1 cellular context compared by ENCODE assay signal in the genomic region with DNA sequence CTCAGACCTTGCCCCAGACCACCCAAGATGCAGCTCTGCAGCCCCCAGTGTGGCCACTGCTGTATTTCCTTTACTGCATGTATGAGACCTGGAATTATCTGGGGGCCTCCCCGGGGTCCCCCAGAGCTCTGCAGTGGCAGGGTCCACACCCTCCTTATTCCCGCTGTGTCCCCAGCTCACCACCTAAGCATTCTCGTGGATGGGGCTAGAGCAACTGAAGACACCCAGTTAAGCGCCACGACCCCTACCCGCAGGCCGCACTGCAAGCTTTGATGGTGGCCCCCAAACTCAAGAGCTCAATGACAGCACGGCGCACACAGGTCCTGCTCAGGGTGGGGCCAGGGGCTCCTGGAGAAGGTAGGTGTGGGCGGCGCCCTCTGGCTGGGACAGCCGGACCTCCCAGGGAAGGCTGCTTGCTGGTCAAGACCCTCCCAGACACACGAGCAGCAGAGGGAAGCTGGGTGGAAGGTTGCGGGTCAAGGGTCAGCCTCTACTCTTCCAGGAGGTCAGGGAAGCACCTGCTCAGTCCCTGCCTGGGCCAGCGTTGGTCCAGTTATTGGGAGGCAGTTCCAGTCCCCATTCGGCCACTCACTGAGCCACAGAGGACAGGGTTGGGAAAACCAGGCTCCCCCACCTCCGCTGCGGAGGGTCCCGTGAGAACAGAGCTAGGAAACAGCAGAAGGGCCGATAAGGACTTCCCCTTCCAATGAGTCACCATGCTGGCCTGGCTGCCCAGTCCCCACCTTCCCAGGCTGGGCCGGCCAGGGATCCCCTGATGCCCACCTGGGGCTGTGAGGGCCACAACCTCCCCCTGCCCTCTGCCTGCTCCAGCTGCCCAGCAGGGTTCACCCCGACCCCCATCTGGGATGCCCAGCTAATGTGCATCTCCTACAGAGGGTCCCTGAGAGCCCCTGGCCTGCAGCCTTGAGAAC.
TF ChIP-seq lines count a peak whose summit lies in the region.

No MANE protein-coding gene starts in this region.

TF ChIP-seq in HEK293, 187 proteins besides CTCF, POLR2A, EP300 and RAD21 (continued from another document):
- TF ChIP-seq, protein P1, sequence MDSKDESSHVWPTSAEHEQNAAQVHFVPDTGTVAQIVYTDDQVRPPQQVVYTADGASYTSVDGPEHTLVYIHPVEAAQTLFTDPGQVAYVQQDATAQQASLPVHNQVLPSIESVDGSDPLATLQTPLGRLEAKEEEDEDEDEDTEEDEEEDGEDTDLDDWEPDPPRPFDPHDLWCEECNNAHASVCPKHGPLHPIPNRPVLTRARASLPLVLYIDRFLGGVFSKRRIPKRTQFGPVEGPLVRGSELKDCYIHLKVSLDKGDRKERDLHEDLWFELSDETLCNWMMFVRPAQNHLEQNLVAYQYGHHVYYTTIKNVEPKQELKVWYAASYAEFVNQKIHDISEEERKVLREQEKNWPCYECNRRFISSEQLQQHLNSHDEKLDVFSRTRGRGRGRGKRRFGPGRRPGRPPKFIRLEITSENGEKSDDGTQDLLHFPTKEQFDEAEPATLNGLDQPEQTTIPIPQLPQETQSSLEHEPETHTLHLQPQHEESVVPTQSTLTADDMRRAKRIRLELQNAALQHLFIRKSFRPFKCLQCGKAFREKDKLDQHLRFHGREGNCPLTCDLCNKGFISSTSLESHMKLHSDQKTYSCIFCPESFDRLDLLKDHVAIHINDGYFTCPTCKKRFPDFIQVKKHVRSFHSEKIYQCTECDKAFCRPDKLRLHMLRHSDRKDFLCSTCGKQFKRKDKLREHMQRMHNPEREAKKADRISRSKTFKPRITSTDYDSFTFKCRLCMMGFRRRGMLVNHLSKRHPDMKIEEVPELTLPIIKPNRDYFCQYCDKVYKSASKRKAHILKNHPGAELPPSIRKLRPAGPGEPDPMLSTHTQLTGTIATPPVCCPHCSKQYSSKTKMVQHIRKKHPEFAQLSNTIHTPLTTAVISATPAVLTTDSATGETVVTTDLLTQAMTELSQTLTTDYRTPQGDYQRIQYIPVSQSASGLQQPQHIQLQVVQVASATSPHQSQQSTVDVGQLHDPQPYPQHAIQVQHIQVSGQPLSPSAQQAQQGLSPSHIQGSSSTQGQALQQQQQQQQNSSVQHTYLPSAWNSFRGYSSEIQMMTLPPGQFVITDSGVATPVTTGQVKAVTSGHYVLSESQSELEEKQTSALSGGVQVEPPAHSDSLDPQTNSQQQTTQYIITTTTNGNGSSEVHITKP (tag by site-specific recombination; IDR thresholded peaks at IDR 0.05): peak; percentile 54; the same call in 1 of the 2 replicates
- TF ChIP-seq ZNF184 (tag by site-specific recombination; IDR thresholded peaks at IDR 0.05) (no peak), ZIC2 (tag by site-specific recombination; IDR thresholded peaks at IDR 0.05) (peak; percentile 64), ZNF341 (tag by site-specific recombination; IDR thresholded peaks at IDR 0.05; ENCODE audit: low read depth) (peak; percentile 25; the same call in 1 of the 2 replicates), ZNF112 (tag by site-specific recombination; IDR thresholded peaks at IDR 0.05) (no peak), ZNF114 (tag by site-specific recombination; IDR thresholded peaks at IDR 0.05) (no peak)
- TF ChIP-seq, protein P2, sequence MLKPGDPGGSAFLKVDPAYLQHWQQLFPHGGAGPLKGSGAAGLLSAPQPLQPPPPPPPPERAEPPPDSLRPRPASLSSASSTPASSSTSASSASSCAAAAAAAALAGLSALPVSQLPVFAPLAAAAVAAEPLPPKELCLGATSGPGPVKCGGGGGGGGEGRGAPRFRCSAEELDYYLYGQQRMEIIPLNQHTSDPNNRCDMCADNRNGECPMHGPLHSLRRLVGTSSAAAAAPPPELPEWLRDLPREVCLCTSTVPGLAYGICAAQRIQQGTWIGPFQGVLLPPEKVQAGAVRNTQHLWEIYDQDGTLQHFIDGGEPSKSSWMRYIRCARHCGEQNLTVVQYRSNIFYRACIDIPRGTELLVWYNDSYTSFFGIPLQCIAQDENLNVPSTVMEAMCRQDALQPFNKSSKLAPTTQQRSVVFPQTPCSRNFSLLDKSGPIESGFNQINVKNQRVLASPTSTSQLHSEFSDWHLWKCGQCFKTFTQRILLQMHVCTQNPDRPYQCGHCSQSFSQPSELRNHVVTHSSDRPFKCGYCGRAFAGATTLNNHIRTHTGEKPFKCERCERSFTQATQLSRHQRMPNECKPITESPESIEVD (tag by site-specific recombination; IDR thresholded peaks at IDR 0.05): no peak
- TF ChIP-seq, protein P3, sequence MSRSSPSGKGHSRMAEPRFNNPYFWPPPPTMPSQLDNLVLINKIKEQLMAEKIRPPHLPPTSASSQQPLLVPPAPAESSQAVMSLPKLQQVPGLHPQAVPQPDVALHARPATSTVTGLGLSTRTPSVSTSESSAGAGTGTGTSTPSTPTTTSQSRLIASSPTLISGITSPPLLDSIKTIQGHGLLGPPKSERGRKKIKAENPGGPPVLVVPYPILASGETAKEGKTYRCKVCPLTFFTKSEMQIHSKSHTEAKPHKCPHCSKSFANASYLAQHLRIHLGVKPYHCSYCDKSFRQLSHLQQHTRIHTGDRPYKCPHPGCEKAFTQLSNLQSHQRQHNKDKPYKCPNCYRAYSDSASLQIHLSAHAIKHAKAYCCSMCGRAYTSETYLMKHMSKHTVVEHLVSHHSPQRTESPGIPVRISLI (tag by site-specific recombination; IDR thresholded peaks at IDR 0.05): no peak
